15 cellular contexts compared by ENCODE assay signal in genomic region chr5:157390924-157391297, GRCh38.
DNase-seq lines count a peak whose midpoint lies in the region; ATAC-seq and TF ChIP-seq lines count a peak whose summit lies in the region.
"Had no signal": no experiment of that assay in that cellular context is flagged by ENCODE, and none has a peak within 500 bp of the region (broad histone marks: within the 10 kb centered on the region; RNA-seq: fewer than 3 reads in every experiment).

No MANE protein-coding gene starts in this region.

- peaks cover 66% of the 10 kb centered on the region for H3K36me3 Mint-ChIP-seq in activated CD4-positive, alpha-beta T cell treated with anti-CD3 and anti-CD28 coated beads for 36 hours (ENCODE audit: low read depth)
- H3K36me3 Mint-ChIP-seq in activated CD4-positive, alpha-beta memory T cell treated with anti-CD3 and anti-CD28 coated beads, Interleukin-2, amount 10 ng/mL, durations not matched to agents 7 days and 5 days (ENCODE audit: low read depth), result peaks cover 82% of the 10 kb centered on the region
- H3K36me3 Mint-ChIP-seq in stimulated activated effector memory CD8-positive, alpha-beta T cell treated with anti-CD3 and anti-CD28 coated beads, Interleukin-12 subunit alpha, Interleukin-12 subunit beta, amount 100 ng/mL, for 72 hours, result peaks cover 84% of the 10 kb centered on the region

- no peak for TF ChIP-seq POLR2A in esophagus squamous epithelium (IDR thresholded peaks at IDR 0.05)

- H3K27ac Mint-ChIP-seq in activated CD4-positive, alpha-beta T cell treated with anti-CD3 and anti-CD28 coated beads for 36 hours, result peak overlapping the region; percentile 96
- H3K27ac Mint-ChIP-seq in activated CD4-positive, alpha-beta memory T cell treated with anti-CD3 and anti-CD28 coated beads, Interleukin-2, amount 10 ng/mL, durations not matched to agents 7 days and 5 days, result peak overlapping the region; percentile 99
- H3K27ac Mint-ChIP-seq in stimulated activated effector memory CD8-positive, alpha-beta T cell treated with anti-CD3 and anti-CD28 coated beads, Interleukin-12 subunit alpha, Interleukin-12 subunit beta, amount 100 ng/mL, for 72 hours, result peak overlapping the region; percentile 98

- no peaks in the 10 kb centered on the region for H3K36me3 ChIP-seq in esophagus squamous epithelium
- peaks cover 9 to 17% of the 10 kb centered on the region in 2 donors for H3K36me3 ChIP-seq in ascending aorta

- H3K4me3 ChIP-seq in esophagus squamous epithelium (no peak overlapping the region), ascending aorta (no peak overlapping the region)

- DNase-seq in activated CD4-positive, alpha-beta T cell treated with anti-CD3 and anti-CD28 coated beads for 36 hours, result no peak
- DNase-seq in activated CD4-positive, alpha-beta T cell treated with anti-CD3 and anti-CD28 coated beads for 1 hour, result no peak
- DNase-seq in activated CD4-positive, alpha-beta memory T cell treated with anti-CD3 and anti-CD28 coated beads, Interleukin-2, amount 10 ng/mL, durations not matched to agents 7 days and 5 days, result no peak
- DNase-seq in esophagus squamous epithelium (lab: John Stamatoyannopoulos, UW) (no peak), NCI-H2107 treated with DMSO at 0.1 percent for 48 hours (lab: John Stamatoyannopoulos, UW; ENCODE audit: unreplicated experiment) (no peak), DMS79 (lab: John Stamatoyannopoulos, UW) (no peak), ascending aorta (ENCODE audit: low spot score in 2 of 2) (no peak)
- DNase-seq in stimulated activated effector memory CD8-positive, alpha-beta T cell treated with anti-CD3 and anti-CD28 coated beads, Interleukin-12 subunit alpha, Interleukin-12 subunit beta, amount 100 ng/mL, for 72 hours (ENCODE audit: low spot score in 2 of 2), result no peak
- DNase-seq: anterior cingulate cortex; DMS 273 treated with DMSO at 0.1 percent for 48 hours; effector CD8-positive, alpha-beta T cell; glutamatergic neuron; NCI-H1105; NCI-H446 had no signal

- no peaks in the 10 kb centered on the region for H3K9me3 ChIP-seq in esophagus squamous epithelium
- no peaks in the 10 kb centered on the region for H3K9me3 ChIP-seq in ascending aorta

- TF ChIP-seq CTCF in esophagus squamous epithelium (IDR thresholded peaks at IDR 0.05), result no peak
- no peak for TF ChIP-seq CTCF in ascending aorta (IDR thresholded peaks at IDR 0.05)

- H3K4me3 Mint-ChIP-seq in activated CD4-positive, alpha-beta T cell treated with anti-CD3 and anti-CD28 coated beads for 36 hours, result no peak overlapping the region
- no peak overlapping the region for H3K4me3 Mint-ChIP-seq in activated CD4-positive, alpha-beta memory T cell treated with anti-CD3 and anti-CD28 coated beads, Interleukin-2, amount 10 ng/mL, durations not matched to agents 7 days and 5 days
- peak overlapping the region; percentile 65 for H3K4me3 Mint-ChIP-seq in stimulated activated effector memory CD8-positive, alpha-beta T cell treated with anti-CD3 and anti-CD28 coated beads, Interleukin-12 subunit alpha, Interleukin-12 subunit beta, amount 100 ng/mL, for 72 hours
- H3K4me3 Mint-ChIP-seq: neural crest cell had no signal

- no peak for ATAC-seq in activated CD4-positive, alpha-beta T cell treated with anti-CD3 and anti-CD28 coated beads for 36 hours
- no peak for ATAC-seq in stimulated activated effector memory CD8-positive, alpha-beta T cell treated with anti-CD3 and anti-CD28 coated beads, Interleukin-12 subunit alpha, Interleukin-12 subunit beta, amount 100 ng/mL, for 72 hours

- H3K27ac ChIP-seq in esophagus squamous epithelium (peak overlapping the region; percentile 43 to 75 (median 66)), ascending aorta (peak overlapping the region in 1 of 2 donors; percentile 46)

- CTCF ChIA-PET in activated CD4-positive, alpha-beta T cell treated with anti-CD3 and anti-CD28 coated beads for 36 hours (lab: Charles Lee), result interaction anchor here (0.6 to 2.2 kb wide), 8 partner anchors 12 to 352 kb away, joined by 3 to 9 read pairs (median 6); partner anchors contain the start of gene LSM11
- CTCF ChIA-PET in activated CD4-positive, alpha-beta memory T cell treated with anti-CD3 and anti-CD28 coated beads, Interleukin-2, amount 10 ng/mL, durations not matched to agents 7 days and 5 days (lab: Charles Lee), result interaction anchor here (1.0 to 2.8 kb wide), 7 partner anchors 9 to 352 kb away, joined by 3 to 17 read pairs (median 4); partner anchors contain the start of gene LSM11

- H3K9me3 Mint-ChIP-seq in activated CD4-positive, alpha-beta T cell treated with anti-CD3 and anti-CD28 coated beads for 36 hours (ENCODE audit: low read depth), result no peaks in the 10 kb centered on the region
- H3K9me3 Mint-ChIP-seq in activated CD4-positive, alpha-beta memory T cell treated with anti-CD3 and anti-CD28 coated beads, Interleukin-2, amount 10 ng/mL, durations not matched to agents 7 days and 5 days, result no peaks in the 10 kb centered on the region
- no peaks in the 10 kb centered on the region for H3K9me3 Mint-ChIP-seq in stimulated activated effector memory CD8-positive, alpha-beta T cell treated with anti-CD3 and anti-CD28 coated beads, Interleukin-12 subunit alpha, Interleukin-12 subunit beta, amount 100 ng/mL, for 72 hours

- H3K4me1 ChIP-seq in esophagus squamous epithelium (peaks cover 9 to 36% (median 21%) of the 10 kb centered on the region in 3 donors), ascending aorta (peaks cover 9 to 22% of the 10 kb centered on the region in 2 donors)

- intact Hi-C loops in activated CD4-positive, alpha-beta T cell treated with anti-CD3 and anti-CD28 coated beads for 36 hours (cut with DNase I, micrococcal nuclease), result loop anchor here (1.0 to 5.0 kb wide), 6 partner anchors 49 to 352 kb away; partner anchors contain the start of genes LSM11 (in 1 of the 2), MED7 (in 1 of the 2), NIPAL4 (in 1 of the 2) and THG1L (in 1 of the 2)
- intact Hi-C loops in esophagus squamous epithelium (cut with DNase I), result no loop called here
- intact Hi-C loops in ascending aorta (cut with DNase I), result no loop called here

- peaks cover 24% of the 10 kb centered on the region for H3K4me1 Mint-ChIP-seq in activated CD4-positive, alpha-beta T cell treated with anti-CD3 and anti-CD28 coated beads for 36 hours
- H3K4me1 Mint-ChIP-seq in activated CD4-positive, alpha-beta memory T cell treated with anti-CD3 and anti-CD28 coated beads, Interleukin-2, amount 10 ng/mL, durations not matched to agents 7 days and 5 days, result peaks cover 44% of the 10 kb centered on the region
- peaks cover 46% of the 10 kb centered on the region for H3K4me1 Mint-ChIP-seq in stimulated activated effector memory CD8-positive, alpha-beta T cell treated with anti-CD3 and anti-CD28 coated beads, Interleukin-12 subunit alpha, Interleukin-12 subunit beta, amount 100 ng/mL, for 72 hours

- H3K27me3 Mint-ChIP-seq in activated CD4-positive, alpha-beta T cell treated with anti-CD3 and anti-CD28 coated beads for 36 hours, result no peaks in the 10 kb centered on the region
- no peaks in the 10 kb centered on the region for H3K27me3 Mint-ChIP-seq in activated CD4-positive, alpha-beta memory T cell treated with anti-CD3 and anti-CD28 coated beads, Interleukin-2, amount 10 ng/mL, durations not matched to agents 7 days and 5 days

- WGBS in esophagus squamous epithelium, 2 donors, result 66 to 74% methylated on average over 4 to 6 of the region's 6 CpGs

- POLR2A ChIA-PET in activated CD4-positive, alpha-beta T cell treated with anti-CD3 and anti-CD28 coated beads for 36 hours (lab: Charles Lee), result interaction anchor here (0.5 to 1.7 kb wide), 3 partner anchors 40 to 350 kb away, joined by 6 to 7 read pairs (median 6); partner anchors contain the start of gene MED7
- POLR2A ChIA-PET in activated CD4-positive, alpha-beta memory T cell treated with anti-CD3 and anti-CD28 coated beads, Interleukin-2, amount 10 ng/mL, durations not matched to agents 7 days and 5 days (lab: Charles Lee), result interaction anchor here (1.4 to 1.8 kb wide), 4 partner anchors 9 to 249 kb away, joined by 4 to 8 read pairs (median 6); partner anchors contain the start of gene MED7

- no peaks in the 10 kb centered on the region for H3K27me3 ChIP-seq in esophagus squamous epithelium
- H3K27me3 ChIP-seq in ascending aorta, result no peaks in the 10 kb centered on the region

Comparison
In these comparisons a context has a peak if more than half of its experiments do, and no peak if none do; other contexts are left out.
1. intact Hi-C loops: an anchor here in activated CD4-positive, alpha-beta T cell treated with anti-CD3 and anti-CD28 coated beads for 36 hours (1.0 to 5.0 kb wide); none called in esophagus squamous epithelium and ascending aorta.